Comparison of ENCODE assay signal across 10 cellular contexts in the genomic region with DNA sequence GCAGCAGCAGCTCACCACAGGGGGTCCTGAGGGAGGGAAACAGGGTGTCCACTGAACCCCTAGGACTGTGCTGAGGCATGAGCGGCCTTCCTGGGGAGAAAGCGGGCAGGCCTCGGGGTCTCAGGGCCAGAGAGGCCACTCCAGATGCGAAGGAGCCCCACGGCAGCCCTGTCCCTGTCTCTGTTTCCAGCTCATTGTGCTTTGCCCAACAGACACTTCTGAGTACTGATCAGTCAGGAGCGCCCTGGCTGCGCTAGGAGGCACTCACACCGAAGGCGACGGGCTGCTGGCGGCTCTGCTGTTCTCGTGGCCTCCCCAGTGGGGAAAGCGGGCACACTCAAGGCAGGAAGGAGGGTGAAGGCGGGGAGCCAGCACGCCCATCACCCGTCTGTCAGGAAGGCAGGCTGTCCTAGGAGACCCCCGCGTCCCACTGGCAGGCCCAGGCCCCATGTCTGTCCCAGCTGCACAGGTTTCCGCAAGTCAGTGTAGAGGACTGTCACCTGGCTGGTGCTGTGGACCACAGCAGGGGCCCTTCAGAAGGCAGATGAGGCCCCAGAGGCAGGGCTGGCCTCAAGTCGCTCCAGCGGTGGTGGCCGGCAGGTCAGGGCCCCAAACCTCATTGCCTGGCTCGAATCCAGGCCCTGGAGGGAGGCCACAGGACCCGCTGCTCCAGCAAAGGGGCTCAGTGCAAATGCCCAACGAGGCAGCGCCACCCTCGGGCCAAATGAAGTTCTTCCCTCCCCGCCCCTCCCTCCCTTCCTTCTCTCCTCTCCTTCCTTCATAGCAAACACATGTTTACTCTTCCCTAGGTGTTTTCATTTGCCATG. TPM values are rescaled to one million over a fixed set of nuclear protein-coding genes. Genes with fewer than 3 reads are reported as not detected.
DNase-seq lines count a peak whose midpoint lies in the region; ATAC-seq, FAIRE-seq and TF ChIP-seq lines count a peak whose summit lies in the region.
"Had no signal": no experiment of that assay in that cellular context is flagged by ENCODE, and none has a peak within 500 bp of the region (broad histone marks: within the 10 kb centered on the region; RNA-seq: fewer than 3 reads in every experiment).

No MANE protein-coding gene starts in this region.

- TF ChIP-seq CTCF in WTC11 (IDR thresholded peaks at IDR 0.05) (peak; percentile 23; the same call in 1 of the 2 replicates), neural progenitor cell (IDR thresholded peaks at IDR 0.05) (peak; percentile 53), GM13976 (IDR thresholded peaks at IDR 0.05; ENCODE audit: borderline replicate concordance, control extremely low read depth, extremely low read depth, insufficient read depth, missing control alignments) (no peak)

- H3K9me3 Mint-ChIP-seq in WTC11 (peaks cover 6% of the 10 kb centered on the region; the same call in 1 of the 2 replicates), neural progenitor cell (peaks cover 1% of the 10 kb centered on the region)

- no peaks in the 10 kb centered on the region for H3K36me3 ChIP-seq in neural progenitor cell

- H3K4me1 Mint-ChIP-seq in WTC11 (peaks cover 21% of the 10 kb centered on the region), neural progenitor cell (peaks cover 20% of the 10 kb centered on the region)

- no peak for FAIRE-seq in urothelium cell line (lab: Jason Lieb, UNC)

- H3K36me3 Mint-ChIP-seq in WTC11 (no peaks in the 10 kb centered on the region), neural progenitor cell (no peaks in the 10 kb centered on the region)
- H3K36me3 Mint-ChIP-seq: activated naive CD4-positive, alpha-beta T cell treated with anti-CD3 and anti-CD28 coated beads, Interleukin-2, amount 50 U/mL, for 72 hours had no signal

- ATAC-seq in HG03095 (IDR thresholded peaks at IDR 0.05; ENCODE audit: unreplicated experiment) = peak; percentile 9
- ATAC-seq in WTC11 = peak; percentile 43
- ATAC-seq in HG03565 (IDR thresholded peaks at IDR 0.05; ENCODE audit: unreplicated experiment) = no peak
- ATAC-seq: activated naive CD4-positive, alpha-beta T cell treated with anti-CD3 and anti-CD28 coated beads, Interleukin-2, amount 50 U/mL, for 72 hours had no signal

- H3F3A ChIP-seq in neural progenitor cell (ENCODE audit: low read depth) = peaks cover 14% of the 10 kb centered on the region

- no peaks in the 10 kb centered on the region for H3K9me3 ChIP-seq in neural progenitor cell (ENCODE audit: low read depth)

- no peaks in the 10 kb centered on the region for H3K79me2 ChIP-seq in neural progenitor cell (ENCODE audit: low read depth)
- H3K79me2 ChIP-seq: parathyroid adenoma had no signal

- H3K27me3 Mint-ChIP-seq in WTC11 (ENCODE audit: low read depth) = no peaks in the 10 kb centered on the region
- H3K27me3 Mint-ChIP-seq in neural progenitor cell (ENCODE audit: insufficient read depth, low read depth) = peaks cover 2% of the 10 kb centered on the region

- H3K4me3 Mint-ChIP-seq in WTC11 = no peak overlapping the region
- H3K4me3 Mint-ChIP-seq in neural progenitor cell = no peak overlapping the region

- H3K9ac ChIP-seq in neural progenitor cell = no peak overlapping the region
- H3K9ac ChIP-seq: parathyroid adenoma had no signal

- H3K27ac Mint-ChIP-seq in WTC11 (no peak overlapping the region), neural progenitor cell (no peak overlapping the region)

- CTCF ChIA-PET in WTC11 (lab: Charles Lee) = interaction anchor here (0.6 to 2.9 kb wide), 22 partner anchors 8 to 1577 kb away, joined by 3 to 15 read pairs (median 4); a partner anchor contains a TSS

- POLR2A ChIA-PET in WTC11 (lab: Charles Lee) = no interaction called here

- H3K4me2 ChIP-seq in neural progenitor cell = no peak overlapping the region

- DNase-seq in activated effector memory CD4-positive, alpha-beta T cell treated with anti-CD3 and anti-CD28 coated beads, Interleukin-2, amount 50 U/mL, for 16 hours = peak; percentile 56
- DNase-seq in activated effector memory CD4-positive, alpha-beta T cell treated with Interleukin-2 at 50 U/mL for 16 hours = no peak
- DNase-seq in WTC11 (ENCODE audit: low spot score) (peak; percentile 73), neural progenitor cell (ENCODE audit: low spot score) (peak; percentile 67), GM13976 (ENCODE audit: low spot score) (no peak), urothelium cell line (ENCODE audit: low spot score) (no peak)

- peaks cover 21% of the 10 kb centered on the region for H3K4me1 ChIP-seq in neural progenitor cell
- H3K4me1 ChIP-seq: parathyroid adenoma had no signal

- H3K27me3 ChIP-seq in neural progenitor cell = no peaks in the 10 kb centered on the region

- in situ Hi-C loops in GM13976 (cut with MboI; ENCODE audit: low sequenced_read_pairs, unreplicated experiment) = no loop called here

- H3K4me3 ChIP-seq in neural progenitor cell = no peak overlapping the region

- no peak overlapping the region for H3K27ac ChIP-seq in neural progenitor cell
- H3K27ac ChIP-seq: parathyroid adenoma had no signal

- H2AFZ ChIP-seq in neural progenitor cell (replicated peaks) = peak overlapping the region; percentile 21
- H2AFZ ChIP-seq: parathyroid adenoma had no signal

- H4K20me1 ChIP-seq in neural progenitor cell (ENCODE audit: low read depth) = no peaks in the 10 kb centered on the region

TF ChIP-seq in WTC11, 78 proteins besides CTCF, POLR2A, EP300 and RAD21 (continues in another document):
- TF ChIP-seq, protein P1, sequence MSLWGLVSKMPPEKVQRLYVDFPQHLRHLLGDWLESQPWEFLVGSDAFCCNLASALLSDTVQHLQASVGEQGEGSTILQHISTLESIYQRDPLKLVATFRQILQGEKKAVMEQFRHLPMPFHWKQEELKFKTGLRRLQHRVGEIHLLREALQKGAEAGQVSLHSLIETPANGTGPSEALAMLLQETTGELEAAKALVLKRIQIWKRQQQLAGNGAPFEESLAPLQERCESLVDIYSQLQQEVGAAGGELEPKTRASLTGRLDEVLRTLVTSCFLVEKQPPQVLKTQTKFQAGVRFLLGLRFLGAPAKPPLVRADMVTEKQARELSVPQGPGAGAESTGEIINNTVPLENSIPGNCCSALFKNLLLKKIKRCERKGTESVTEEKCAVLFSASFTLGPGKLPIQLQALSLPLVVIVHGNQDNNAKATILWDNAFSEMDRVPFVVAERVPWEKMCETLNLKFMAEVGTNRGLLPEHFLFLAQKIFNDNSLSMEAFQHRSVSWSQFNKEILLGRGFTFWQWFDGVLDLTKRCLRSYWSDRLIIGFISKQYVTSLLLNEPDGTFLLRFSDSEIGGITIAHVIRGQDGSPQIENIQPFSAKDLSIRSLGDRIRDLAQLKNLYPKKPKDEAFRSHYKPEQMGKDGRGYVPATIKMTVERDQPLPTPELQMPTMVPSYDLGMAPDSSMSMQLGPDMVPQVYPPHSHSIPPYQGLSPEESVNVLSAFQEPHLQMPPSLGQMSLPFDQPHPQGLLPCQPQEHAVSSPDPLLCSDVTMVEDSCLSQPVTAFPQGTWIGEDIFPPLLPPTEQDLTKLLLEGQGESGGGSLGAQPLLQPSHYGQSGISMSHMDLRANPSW (CRISPR knock-in tag; conservative IDR thresholded peaks at IDR 0.05; ENCODE audit: low read depth) = no peak
- TF ChIP-seq ZBTB21 (CRISPR knock-in tag; IDR thresholded peaks at IDR 0.05; ENCODE audit: borderline replicate concordance) (0 out of 2 replicates have a peak, but pooled peaks have one; percentile 22), TP53 (CRISPR knock-in tag; IDR thresholded peaks at IDR 0.05) (no peak), NR2C2 (CRISPR knock-in tag; IDR thresholded peaks at IDR 0.05) (no peak)
- TF ChIP-seq, protein P2, sequence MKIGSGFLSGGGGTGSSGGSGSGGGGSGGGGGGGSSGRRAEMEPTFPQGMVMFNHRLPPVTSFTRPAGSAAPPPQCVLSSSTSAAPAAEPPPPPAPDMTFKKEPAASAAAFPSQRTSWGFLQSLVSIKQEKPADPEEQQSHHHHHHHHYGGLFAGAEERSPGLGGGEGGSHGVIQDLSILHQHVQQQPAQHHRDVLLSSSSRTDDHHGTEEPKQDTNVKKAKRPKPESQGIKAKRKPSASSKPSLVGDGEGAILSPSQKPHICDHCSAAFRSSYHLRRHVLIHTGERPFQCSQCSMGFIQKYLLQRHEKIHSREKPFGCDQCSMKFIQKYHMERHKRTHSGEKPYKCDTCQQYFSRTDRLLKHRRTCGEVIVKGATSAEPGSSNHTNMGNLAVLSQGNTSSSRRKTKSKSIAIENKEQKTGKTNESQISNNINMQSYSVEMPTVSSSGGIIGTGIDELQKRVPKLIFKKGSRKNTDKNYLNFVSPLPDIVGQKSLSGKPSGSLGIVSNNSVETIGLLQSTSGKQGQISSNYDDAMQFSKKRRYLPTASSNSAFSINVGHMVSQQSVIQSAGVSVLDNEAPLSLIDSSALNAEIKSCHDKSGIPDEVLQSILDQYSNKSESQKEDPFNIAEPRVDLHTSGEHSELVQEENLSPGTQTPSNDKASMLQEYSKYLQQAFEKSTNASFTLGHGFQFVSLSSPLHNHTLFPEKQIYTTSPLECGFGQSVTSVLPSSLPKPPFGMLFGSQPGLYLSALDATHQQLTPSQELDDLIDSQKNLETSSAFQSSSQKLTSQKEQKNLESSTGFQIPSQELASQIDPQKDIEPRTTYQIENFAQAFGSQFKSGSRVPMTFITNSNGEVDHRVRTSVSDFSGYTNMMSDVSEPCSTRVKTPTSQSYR (CRISPR knock-in tag; IDR thresholded peaks at IDR 0.05) = no peak
- TF ChIP-seq, protein P3, sequence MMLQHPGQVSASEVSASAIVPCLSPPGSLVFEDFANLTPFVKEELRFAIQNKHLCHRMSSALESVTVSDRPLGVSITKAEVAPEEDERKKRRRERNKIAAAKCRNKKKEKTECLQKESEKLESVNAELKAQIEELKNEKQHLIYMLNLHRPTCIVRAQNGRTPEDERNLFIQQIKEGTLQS (CRISPR knock-in tag; conservative IDR thresholded peaks at IDR 0.05) = no peak
- TF ChIP-seq, protein P4, sequence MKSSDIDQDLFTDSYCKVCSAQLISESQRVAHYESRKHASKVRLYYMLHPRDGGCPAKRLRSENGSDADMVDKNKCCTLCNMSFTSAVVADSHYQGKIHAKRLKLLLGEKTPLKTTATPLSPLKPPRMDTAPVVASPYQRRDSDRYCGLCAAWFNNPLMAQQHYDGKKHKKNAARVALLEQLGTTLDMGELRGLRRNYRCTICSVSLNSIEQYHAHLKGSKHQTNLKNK (CRISPR knock-in tag; IDR thresholded peaks at IDR 0.05) = no peak
- TF ChIP-seq, protein P5, sequence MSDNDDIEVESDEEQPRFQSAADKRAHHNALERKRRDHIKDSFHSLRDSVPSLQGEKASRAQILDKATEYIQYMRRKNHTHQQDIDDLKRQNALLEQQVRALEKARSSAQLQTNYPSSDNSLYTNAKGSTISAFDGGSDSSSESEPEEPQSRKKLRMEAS (CRISPR knock-in tag; IDR thresholded peaks at IDR 0.05) = peak; percentile 21; the same call in 1 of the 2 replicates

RNA-seq across cellular contexts. Expression of a gene that starts 6.8 kb away (rescaled TPM):
- total RNA-seq in WTC11 (2021) (1.1 to 1.4 TPM (median 1.1 TPM) in 3 replicates), neural progenitor cell (ENCODE audit: low replicate concordance) (0.58 and 0.59 TPM in 2 replicates)

RNA-seq across cellular contexts. Expression of a gene that starts 31.6 kb away (rescaled TPM):
- total RNA-seq in WTC11 (2021) (0.07 TPM in 1 of 3 replicates, not detected in the others), neural progenitor cell (ENCODE audit: low replicate concordance) (0.06 TPM in 1 of 2 replicates, not detected in the other)
- total RNA-seq: activated naive CD4-positive, alpha-beta T cell treated with anti-CD3 and anti-CD28 coated beads, Interleukin-2, amount 50 U/mL, for 72 hours had no signal

RNA-seq across cellular contexts. Expression of a gene that starts 46.1 kb away (rescaled TPM):
- total RNA-seq in WTC11 (2021) (68.4 to 70.2 TPM (median 69.6 TPM) in 3 replicates), neural progenitor cell (ENCODE audit: low replicate concordance) (35.6 and 44.1 TPM in 2 replicates)

RNA-seq across cellular contexts. Expression of a gene that starts 51.9 kb away (rescaled TPM):
- total RNA-seq in WTC11 (2021) (4.5 to 6.3 TPM (median 6.0 TPM) in 3 replicates), neural progenitor cell (ENCODE audit: low replicate concordance) (0.09 TPM in 1 of 2 replicates, not detected in the other)

Comparison
In these comparisons a context has a peak if more than half of its experiments do, and no peak if none do; other contexts are left out.
1. DNase-seq: peak in activated effector memory CD4-positive, alpha-beta T cell treated with anti-CD3 and anti-CD28 coated beads, Interleukin-2, amount 50 U/mL, for 16 hours (single experiment), WTC11 (single experiment) and neural progenitor cell (single experiment); none in activated effector memory CD4-positive, alpha-beta T cell treated with Interleukin-2 at 50 U/mL for 16 hours (single experiment), GM13976 (single experiment) and urothelium cell line (single experiment).